1 cellular context compared by ENCODE assay signal in genomic region chr1:170074250-170075157, GRCh38.
TF ChIP-seq lines count a peak whose summit lies in the region.

Gene KIFAP3 (minus strand): TSS chr1:170074695. CDS start chr1:170074467, 228 bp downstream.

TF ChIP-seq in K562, 482 proteins besides CTCF, POLR2A, EP300 and RAD21 (continued from another document and continues in another):
- TF ChIP-seq RBFOX2 (IDR thresholded peaks at IDR 0.05; ENCODE audit: low read depth, low read length) (peak; percentile 75), ZNF217 (CRISPR knock-in tag; IDR thresholded peaks at IDR 0.05) (no peak), YY1 (IDR thresholded peaks at IDR 0.05; ENCODE audit: borderline replicate concordance in 1 of 3, control insufficient read depth in 1 of 3, extremely low read depth in 1 of 3, insufficient read depth in 3 of 3, insufficient read length in 1 of 3, insufficient replicate concordance in 2 of 3, low read depth in 1 of 3, low read length in 2 of 3) (peak in 1 of 3 experiments; percentile 64), ZNF444 (CRISPR knock-in tag; IDR thresholded peaks at IDR 0.05) (no peak), CEBPG (CRISPR knock-in tag; IDR thresholded peaks at IDR 0.05) (no peak), CEBPG (tag; conservative IDR thresholded peaks at IDR 0.05 in 1 of 2, IDR thresholded peaks at IDR 0.05 in 1 of 2) (no peak), PCBP1 (IDR thresholded peaks at IDR 0.05; ENCODE audit: low read depth, low read length, poor library complexity, severe bottlenecking) (no peak), TCF7 (IDR thresholded peaks at IDR 0.05; ENCODE audit: borderline replicate concordance) (0 out of 2 replicates have a peak, but pooled peaks have one; percentile 15), EHMT2 (IDR thresholded peaks at IDR 0.05) (peak; percentile 42; the same call in 1 of the 2 replicates), ARID2 (IDR thresholded peaks at IDR 0.05) (no peak), POLR2B (IDR thresholded peaks at IDR 0.05; ENCODE audit: low read depth, partially characterized antibody) (peak; percentile 72), PURB (CRISPR knock-in tag; IDR thresholded peaks at IDR 0.05; ENCODE audit: low read depth) (no peak), ZEB2 (IDR thresholded peaks at IDR 0.05) (no peak; the same call in 1 of the 2 replicates), NFE2 (IDR thresholded peaks at IDR 0.05; ENCODE audit: low read depth) (no peak), ZNF174 (CRISPR knock-in tag; IDR thresholded peaks at IDR 0.05) (no peak), KLF13 (tag; IDR thresholded peaks at IDR 0.05; ENCODE audit: borderline replicate concordance, low read depth) (peak; percentile 30), SMAD3 (CRISPR knock-in tag; conservative IDR thresholded peaks at IDR 0.05) (no peak), ETV1 (tag; conservative IDR thresholded peaks at IDR 0.05; ENCODE audit: low read depth) (peak; percentile 47), SP1 (CRISPR knock-in tag; IDR thresholded peaks at IDR 0.05) (no peak), ZNF175 (CRISPR knock-in tag; IDR thresholded peaks at IDR 0.05; ENCODE audit: low read depth) (no peak), NCOA2 (IDR thresholded peaks at IDR 0.05; ENCODE audit: partially characterized antibody in 2 of 2) (no peak), BMI1 (IDR thresholded peaks at IDR 0.05; ENCODE audit: low read length) (no peak), DACH1 (IDR thresholded peaks at IDR 0.05; ENCODE audit: partially characterized antibody) (no peak), RCOR1 (IDR thresholded peaks at IDR 0.05; ENCODE audit: borderline replicate concordance in 1 of 2, low read depth in 2 of 2, low read length in 2 of 2) (no peak; a peak in 2 of 4 replicates), MEIS2 (IDR thresholded peaks at IDR 0.05; ENCODE audit: partially characterized antibody) (peak; percentile 97), SMARCE1 (IDR thresholded peaks at IDR 0.05) (no peak), ATF7 (IDR thresholded peaks at IDR 0.05) (peak; percentile 83), ZNF124 (CRISPR knock-in tag; IDR thresholded peaks at IDR 0.05) (no peak), SMAD1 (IDR thresholded peaks at IDR 0.05; ENCODE audit: low read depth, low read length, partially characterized antibody) (no peak), ZNF263 (CRISPR knock-in tag; IDR thresholded peaks at IDR 0.05; ENCODE audit: borderline replicate concordance) (peak; percentile 49; the same call in 1 of the 2 replicates), BHLHE40 (IDR thresholded peaks at IDR 0.05; ENCODE audit: low read length) (0 out of 2 replicates have a peak, but pooled peaks have one; percentile 8), TEAD4 (IDR thresholded peaks at IDR 0.05; ENCODE audit: low read length) (peak; percentile 33; the same call in 1 of the 2 replicates), TEAD4 (CRISPR knock-in tag; IDR thresholded peaks at IDR 0.05; ENCODE audit: borderline replicate concordance) (no peak), CEBPB (tag; IDR thresholded peaks at IDR 0.05) (no peak), CCAR2 (IDR thresholded peaks at IDR 0.05; ENCODE audit: low read depth, low read length) (no peak), ZNF311 (CRISPR knock-in tag; IDR thresholded peaks at IDR 0.05) (no peak), THRA (IDR thresholded peaks at IDR 0.05) (no peak), KLF16 (IDR thresholded peaks at IDR 0.05) (no peak), NFE2L1 (tag; IDR thresholded peaks at IDR 0.05; ENCODE audit: borderline replicate concordance, low read depth) (no peak), KDM4B (IDR thresholded peaks at IDR 0.05; ENCODE audit: borderline replicate concordance in 2 of 2, low read depth in 1 of 2) (no peak; a peak in 1 of 4 replicates), SETDB1 (IDR thresholded peaks at IDR 0.05; ENCODE audit: low read length) (peak; percentile 80), CREB3L1 (IDR thresholded peaks at IDR 0.05; ENCODE audit: borderline replicate concordance, low read depth) (peak; percentile 37; the same call in 1 of the 2 replicates), PYGO2 (tag; IDR thresholded peaks at IDR 0.05) (peak; percentile 14; the same call in 1 of the 2 replicates), ELK1 (CRISPR knock-in tag; IDR thresholded peaks at IDR 0.05) (no peak), TSHZ1 (CRISPR knock-in tag; IDR thresholded peaks at IDR 0.05) (no peak), SUPT5H (IDR thresholded peaks at IDR 0.05) (peak; percentile 54), BCOR (IDR thresholded peaks at IDR 0.05) (0 out of 2 replicates have a peak, but pooled peaks have one; percentile 7), MAX (CRISPR knock-in tag; IDR thresholded peaks at IDR 0.05) (peak; percentile 65; the same call in 1 of the 2 replicates), OTX1 (CRISPR knock-in tag; IDR thresholded peaks at IDR 0.05) (peak; percentile 20; the same call in 1 of the 2 replicates), THRAP3 (IDR thresholded peaks at IDR 0.05; ENCODE audit: borderline replicate concordance) (no peak), HNRNPK (IDR thresholded peaks at IDR 0.05; ENCODE audit: low read depth, low read length, poor library complexity, severe bottlenecking) (no peak), CHD1 (IDR thresholded peaks at IDR 0.05; ENCODE audit: low read length) (no peak), ELF1 (tag; IDR thresholded peaks at IDR 0.05) (no peak), ZNF583 (CRISPR knock-in tag; IDR thresholded peaks at IDR 0.05) (no peak), PHTF2 (CRISPR knock-in tag; IDR thresholded peaks at IDR 0.05) (no peak), HES1 (IDR thresholded peaks at IDR 0.05; ENCODE audit: low read depth) (no peak), CHD2 (IDR thresholded peaks at IDR 0.05; ENCODE audit: low read depth, low read length) (no peak), MLLT1 (IDR thresholded peaks at IDR 0.05) (no peak), NFIC (IDR thresholded peaks at IDR 0.05) (no peak; the same call in 1 of the 2 replicates), ZNF699 (CRISPR knock-in tag; IDR thresholded peaks at IDR 0.05; ENCODE audit: insufficient replicate concordance) (no peak), RFX1 (IDR thresholded peaks at IDR 0.05) (peak; percentile 85), PTBP1 (IDR thresholded peaks at IDR 0.05; ENCODE audit: low read depth, low read length) (no peak), CSDE1 (IDR thresholded peaks at IDR 0.05) (no peak), ZFPM2 (CRISPR knock-in tag; IDR thresholded peaks at IDR 0.05) (no peak), GABPA (tag; conservative IDR thresholded peaks at IDR 0.05; ENCODE audit: low read depth) (peak; percentile 57), SIN3A (IDR thresholded peaks at IDR 0.05; ENCODE audit: borderline replicate concordance in 2 of 2, control insufficient read depth in 1 of 2, low read depth in 2 of 2, low read length in 2 of 2) (peak; percentile 67 to 77; a peak in 2 of 4 replicates), GTF3C2 (IDR thresholded peaks at IDR 0.05; ENCODE audit: borderline replicate concordance, extremely low read depth, insufficient read length) (no peak)
